ENCODE assay signal across 40 cellular contexts in the genomic region with DNA sequence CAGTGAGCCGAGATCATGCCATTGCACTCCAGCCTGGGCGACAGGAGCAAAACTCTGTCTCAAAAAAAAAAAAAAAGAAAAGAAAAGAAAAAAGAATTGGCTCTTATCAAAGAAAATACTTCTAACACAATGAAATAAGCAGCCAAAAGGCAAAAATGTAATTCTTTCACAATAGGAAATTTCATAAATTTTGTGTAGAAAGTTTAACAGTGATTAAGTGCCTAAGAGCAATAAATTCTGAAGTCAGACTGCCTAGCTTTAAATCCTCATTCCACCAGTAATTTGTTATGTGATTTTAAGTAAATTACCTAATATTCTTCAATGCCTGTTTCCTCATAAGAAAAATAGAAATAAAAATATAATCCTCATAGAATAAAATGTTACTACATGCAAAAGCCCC.
"Had no signal": no experiment of that assay in that cellular context is flagged by ENCODE, and none has a peak within 500 bp of the region (broad histone marks: within the 10 kb centered on the region; RNA-seq: fewer than 3 reads in every experiment).

No MANE protein-coding gene starts in this region.

- H3K4me3 ChIP-seq: adrenal gland, ascending aorta, cardiac muscle cell had no signal

- H3K4me3 Mint-ChIP-seq: activated CD4-positive, alpha-beta memory T cell treated with anti-CD3 and anti-CD28 coated beads for 36 hours; activated CD4-positive, alpha-beta T cell treated with anti-CD3 and anti-CD28 coated beads for 36 hours; activated CD8-positive, alpha-beta T cell treated with anti-CD3 and anti-CD28 coated beads for 36 hours; activated naive CD4-positive, alpha-beta T cell treated with anti-CD3 and anti-CD28 coated beads for 36 hours; activated naive CD8-positive, alpha-beta T cell treated with anti-CD3 and anti-CD28 coated beads for 36 hours; activated T-cell treated with anti-CD3 and anti-CD28 coated beads, Interleukin-2, amount 50 U/mL, for 4 hours; activated T-cell treated with anti-CD3 and anti-CD28 coated beads, Interleukin-2, amount 50 U/mL, for 72 hours; activated T-helper 1 cell treated with anti-CD3 and anti-CD28 coated beads, Interleukin-12 subunit alpha, Interleukin-12 subunit beta, Interleukin-2, Interleukin-4 antibody, amounts not matched to agents 30 ng/mL and 10 ng/mL and 1 ng/mL, durations not matched to agents 14 hours and 24 hours and 36 hours; activated T-helper 17 cell treated with anti-CD3 and anti-CD28 coated beads, Interleukin-2, amount 50 U/mL, for 72 hours; brain; central memory CD8-positive, alpha-beta T cell; T-helper 1 cell treated with Interleukin-12 subunit alpha and Interleukin-12 subunit beta and Interleukin-4 antibody, amounts not matched to agents 30 μg/mL and 1 μg/mL, for 36 hours; T-helper 2 cell treated with Interferon-gamma antibody and Interleukin-4, amounts not matched to agents 5 μg/mL and 100 μg/mL, for 36 hours; WTC11 had no signal

- ATAC-seq: activated CD4-positive, alpha-beta T cell treated with anti-CD3 and anti-CD28 coated beads for 36 hours; activated CD4-positive, CD25-positive, alpha-beta regulatory T cell treated with anti-CD3 and anti-CD28 coated beads, Interleukin-2, amount 50 U/mL, for 24 hours; activated CD8-positive, alpha-beta T cell treated with anti-CD3 and anti-CD28 coated beads for 36 hours; activated naive CD4-positive, alpha-beta T cell treated with anti-CD3 and anti-CD28 coated beads, Interleukin-2, amount 50 U/mL, for 72 hours; activated T-cell treated with anti-CD3 and anti-CD28 coated beads, Interleukin-2, amount 50 U/mL, for 4 hours; activated T-cell treated with anti-CD3 and anti-CD28 coated beads, Interleukin-2, amount 50 U/mL, for 72 hours; activated T-helper 17 cell treated with anti-CD3 and anti-CD28 coated beads, Interleukin-2, amount 50 U/mL, for 72 hours; WTC11 had no signal

- H3K27ac Mint-ChIP-seq: activated CD4-positive, alpha-beta memory T cell treated with anti-CD3 and anti-CD28 coated beads for 36 hours; activated CD4-positive, alpha-beta T cell treated with anti-CD3 and anti-CD28 coated beads for 36 hours; activated CD8-positive, alpha-beta T cell treated with anti-CD3 and anti-CD28 coated beads for 36 hours; activated naive CD4-positive, alpha-beta T cell treated with anti-CD3 and anti-CD28 coated beads for 36 hours; activated naive CD4-positive, alpha-beta T cell treated with anti-CD3 and anti-CD28 coated beads, Interleukin-2, amount 50 U/mL, for 72 hours; activated naive CD8-positive, alpha-beta T cell treated with anti-CD3 and anti-CD28 coated beads for 36 hours; activated T-cell treated with anti-CD3 and anti-CD28 coated beads, Interleukin-2, amount 50 U/mL, for 72 hours; activated T-helper 1 cell treated with anti-CD3 and anti-CD28 coated beads, Interleukin-12 subunit alpha, Interleukin-12 subunit beta, Interleukin-2, Interleukin-4 antibody, amounts not matched to agents 30 ng/mL and 10 ng/mL and 1 ng/mL, durations not matched to agents 14 hours and 24 hours and 36 hours; activated T-helper 17 cell treated with anti-CD3 and anti-CD28 coated beads, Interleukin-2, amount 50 U/mL, for 72 hours; brain; T-helper 1 cell treated with Interleukin-12 subunit alpha and Interleukin-12 subunit beta and Interleukin-4 antibody, amounts not matched to agents 30 μg/mL and 1 μg/mL, for 36 hours; T-helper 2 cell treated with Interferon-gamma antibody and Interleukin-4, amounts not matched to agents 5 μg/mL and 100 μg/mL, for 36 hours; WTC11 had no signal

- H3K9me3 Mint-ChIP-seq: activated CD4-positive, alpha-beta memory T cell treated with anti-CD3 and anti-CD28 coated beads for 36 hours; activated CD8-positive, alpha-beta T cell treated with anti-CD3 and anti-CD28 coated beads for 36 hours; activated naive CD4-positive, alpha-beta T cell treated with anti-CD3 and anti-CD28 coated beads for 36 hours; activated naive CD4-positive, alpha-beta T cell treated with anti-CD3 and anti-CD28 coated beads, Interleukin-2, amount 50 U/mL, for 72 hours; activated naive CD8-positive, alpha-beta T cell treated with anti-CD3 and anti-CD28 coated beads for 36 hours; activated T-cell treated with anti-CD3 and anti-CD28 coated beads, Interleukin-2, amount 50 U/mL, for 4 hours; activated T-cell treated with anti-CD3 and anti-CD28 coated beads, Interleukin-2, amount 50 U/mL, for 72 hours; activated T-helper 1 cell treated with anti-CD3 and anti-CD28 coated beads, Interleukin-12 subunit alpha, Interleukin-12 subunit beta, Interleukin-2, Interleukin-4 antibody, amounts not matched to agents 30 ng/mL and 10 ng/mL and 1 ng/mL, durations not matched to agents 14 hours and 24 hours and 36 hours; activated T-helper 17 cell treated with anti-CD3 and anti-CD28 coated beads, Interleukin-2, amount 50 U/mL, for 72 hours; brain; central memory CD8-positive, alpha-beta T cell; T-helper 1 cell treated with Interleukin-12 subunit alpha and Interleukin-12 subunit beta and Interleukin-4 antibody, amounts not matched to agents 30 μg/mL and 1 μg/mL, for 36 hours; T-helper 2 cell treated with Interferon-gamma antibody and Interleukin-4, amounts not matched to agents 5 μg/mL and 100 μg/mL, for 36 hours; WTC11 had no signal

- DNase-seq: activated CD4-positive, alpha-beta memory T cell treated with anti-CD3 and anti-CD28 coated beads for 36 hours; activated CD4-positive, alpha-beta T cell treated with anti-CD3 and anti-CD28 coated beads for 1 hour; activated CD4-positive, alpha-beta T cell treated with anti-CD3 and anti-CD28 coated beads for 36 hours; activated CD4-positive, alpha-beta T cell treated with anti-CD3 and anti-CD28 coated beads for 48 hours; activated CD4-positive, alpha-beta T cell treated with anti-CD3 and anti-CD28 coated beads, Interleukin-2, amount 50 U/mL, for 1 hour; activated CD4-positive, alpha-beta T cell treated with anti-CD3 and anti-CD28 coated beads, Interleukin-2, amount 50 U/mL, for 4 hours; activated CD4-positive, CD25-positive, alpha-beta regulatory T cell; activated CD8-positive, alpha-beta memory T cell treated with anti-CD3 and anti-CD28 coated beads, Interleukin-2, amount 50 U/mL, for 4 hours; activated CD8-positive, alpha-beta T cell treated with anti-CD3 and anti-CD28 coated beads for 36 hours; activated effector memory CD4-positive, alpha-beta T cell treated with anti-CD3 and anti-CD28 coated beads, Interleukin-2, amount 50 U/mL, for 16 hours; activated gamma-delta T cell treated with Interleukin-2 at 50 U/mL for 16 hours; activated naive CD4-positive, alpha-beta T cell; activated naive CD4-positive, alpha-beta T cell treated with anti-CD3 and anti-CD28 coated beads for 36 hours; activated naive CD4-positive, alpha-beta T cell treated with anti-CD3 and anti-CD28 coated beads, Interleukin-2, amount 50 U/mL, for 16 hours; activated naive CD8-positive, alpha-beta T cell treated with anti-CD3 and anti-CD28 coated beads for 36 hours; activated T-cell treated with anti-CD3 and anti-CD28 coated beads for 4 hours; activated T-cell treated with anti-CD3 and anti-CD28 coated beads, Interleukin-2, amount 50 U/mL, for 1 hour; activated T-cell treated with anti-CD3 and anti-CD28 coated beads, Interleukin-2, amount 50 U/mL, for 4 hours; activated T-cell treated with anti-CD3 and anti-CD28 coated beads, Interleukin-2, amount 50 U/mL, for 72 hours; adrenal gland; amygdala; anterior cingulate cortex; caudate nucleus; cerebellar nuclear complex; SW 1271; T-helper 1 cell; T-helper 2 cell; T-helper 9 cell; WERI-Rb-1 had no signal

- H3K27me3 Mint-ChIP-seq: activated CD4-positive, alpha-beta memory T cell treated with anti-CD3 and anti-CD28 coated beads for 36 hours; activated CD4-positive, alpha-beta T cell treated with anti-CD3 and anti-CD28 coated beads for 36 hours; activated CD8-positive, alpha-beta T cell treated with anti-CD3 and anti-CD28 coated beads for 36 hours; activated naive CD8-positive, alpha-beta T cell treated with anti-CD3 and anti-CD28 coated beads for 36 hours; activated T-helper 17 cell treated with anti-CD3 and anti-CD28 coated beads, Interleukin-2, amount 50 U/mL, for 72 hours; brain; central memory CD8-positive, alpha-beta T cell had no signal

- H3K4me1 Mint-ChIP-seq: activated CD4-positive, alpha-beta T cell treated with anti-CD3 and anti-CD28 coated beads for 36 hours; activated T-helper 17 cell treated with anti-CD3 and anti-CD28 coated beads, Interleukin-2, amount 50 U/mL, for 72 hours; brain; central memory CD8-positive, alpha-beta T cell had no signal

- H3K36me3 Mint-ChIP-seq: activated naive CD4-positive, alpha-beta T cell treated with anti-CD3 and anti-CD28 coated beads, Interleukin-2, amount 50 U/mL, for 72 hours had no signal
